ENCODE assay signal across 16 cellular contexts in the genomic region with DNA sequence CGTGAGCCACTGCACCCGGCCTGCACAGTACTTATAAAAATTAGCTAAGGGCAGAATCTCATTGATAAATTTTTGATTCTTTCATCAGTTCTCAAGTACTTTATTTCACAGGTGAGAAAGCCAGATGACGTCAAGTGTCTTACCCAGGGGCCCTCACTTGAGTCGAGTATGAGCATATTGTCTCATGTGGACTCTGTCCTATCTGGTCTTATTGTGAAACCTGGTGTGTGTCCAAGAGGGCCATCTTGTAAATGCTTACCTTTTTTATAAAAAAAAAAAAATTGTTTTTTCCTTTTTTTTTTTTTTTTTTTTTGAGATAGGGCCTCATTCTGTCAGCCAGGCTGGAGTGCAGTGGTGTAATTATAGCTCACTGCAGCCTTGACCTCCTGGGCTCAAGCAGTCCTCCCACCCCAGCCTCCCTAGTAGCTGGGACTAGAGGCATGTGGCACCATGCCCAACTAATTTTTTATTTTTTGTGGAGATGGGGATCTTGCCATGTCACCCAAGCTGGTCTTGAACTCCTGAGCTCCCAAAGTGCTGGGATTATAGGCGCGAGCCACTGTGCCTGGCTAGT. TPM values are rescaled to one million over a fixed set of nuclear protein-coding genes. Genes with fewer than 3 reads are reported as not detected.
DNase-seq lines count a peak whose midpoint lies in the region; ATAC-seq, FAIRE-seq and TF ChIP-seq lines count a peak whose summit lies in the region.
"Had no signal": no experiment of that assay in that cellular context is flagged by ENCODE, and none has a peak within 500 bp of the region (broad histone marks: within the 10 kb centered on the region; RNA-seq: fewer than 3 reads in every experiment).

No MANE protein-coding gene starts in this region.

- no peak overlapping the region for H3K4me2 ChIP-seq in OCI-LY3 (ENCODE audit: low read length)
- no peak overlapping the region for H3K4me2 ChIP-seq in H1 (ENCODE audit: insufficient read depth in 1 of 2, low read depth in 2 of 2, low read length in 2 of 2)
- H3K4me2 ChIP-seq in mesenchymal stem cell (ENCODE audit: low read length, poor library complexity, severe bottlenecking): no peak overlapping the region
- H3K4me2 ChIP-seq: PC-9 had no signal

- no peak for TF ChIP-seq RAD21 in H1 (IDR thresholded peaks at IDR 0.05 in 1 of 2, conservative IDR thresholded peaks at IDR 0.05 in 1 of 2; ENCODE audit: low read depth in 2 of 2, low read length in 2 of 2)

- no peak overlapping the region for H2AK5ac ChIP-seq in H1 (ENCODE audit: low read depth, low read length)
- peak overlapping the region; percentile 13 for H2AK5ac ChIP-seq in mesenchymal stem cell (ENCODE audit: low read length, severe bottlenecking)

- H3K56ac ChIP-seq in H1 (replicated peaks; ENCODE audit: insufficient read length, low read depth, low read length): no peak overlapping the region

- H3K9me3 ChIP-seq in OCI-LY3 (ENCODE audit: insufficient read depth, low read length): no peaks in the 10 kb centered on the region
- no peaks in the 10 kb centered on the region for H3K9me3 ChIP-seq in H1 (ENCODE audit: insufficient read depth in 2 of 2, low read depth in 1 of 2, low read length in 1 of 2)
- H3K9me3 ChIP-seq in mesenchymal stem cell (ENCODE audit: control insufficient read depth, low read length): no peaks in the 10 kb centered on the region
- H3K9me3 ChIP-seq: MG63 had no signal

- H3K4ac ChIP-seq in H1 (replicated peaks; ENCODE audit: insufficient read length, low read depth, low read length) (no peak overlapping the region), mesenchymal stem cell (ENCODE audit: low read depth in 1 of 2, low read length in 2 of 2) (no peak overlapping the region)

- H3K23ac ChIP-seq in H1 (ENCODE audit: insufficient read length) (no peak overlapping the region), mesenchymal stem cell (ENCODE audit: low read length in 2 of 2) (no peak overlapping the region)

- H2BK12ac ChIP-seq in H1 (ENCODE audit: low read depth, low read length) (0 out of 2 replicates have a peak overlapping the region, but pooled peaks have one; percentile 27), mesenchymal stem cell (ENCODE audit: low read length in 2 of 2) (no peak overlapping the region)

- H3K9ac ChIP-seq in OCI-LY3 (ENCODE audit: low read length): no peak overlapping the region
- no peak overlapping the region for H3K9ac ChIP-seq in H1 (replicated peaks in 1 of 4; ENCODE audit: extremely low read depth in 1 of 4, low read depth in 3 of 4, low read length in 3 of 4)
- H3K9ac ChIP-seq in mesenchymal stem cell (ENCODE audit: low read length): no peak overlapping the region

- TF ChIP-seq EP300 in H1 (IDR thresholded peaks at IDR 0.05; ENCODE audit: borderline replicate concordance in 1 of 2, low read depth in 2 of 2, low read length in 2 of 2): no peak

- H2BK5ac ChIP-seq in H1 (ENCODE audit: low read depth, low read length) (no peak overlapping the region), mesenchymal stem cell (ENCODE audit: low read depth, low read length, poor library complexity, severe bottlenecking) (no peak overlapping the region)

- H3K18ac ChIP-seq in H1 (ENCODE audit: extremely low read depth, low read length) (no peak overlapping the region), mesenchymal stem cell (ENCODE audit: low read depth in 1 of 2, low read length in 2 of 2) (no peak overlapping the region)

- in situ Hi-C loops in ACHN (cut with HindIII; ENCODE audit: low pct_ligation_motif_present, low pct_unique_long_range_greater_than_20kb, low sequenced_read_pairs): no loop called here

- H3K14ac ChIP-seq in H1 (ENCODE audit: insufficient read length): no peak overlapping the region
- H3K14ac ChIP-seq in mesenchymal stem cell (ENCODE audit: low read length in 2 of 2): no peak overlapping the region

- peak overlapping the region; percentile 5; the same call in 1 of the 2 replicates for H3K27ac ChIP-seq in OCI-LY3 (ENCODE audit: low read length)
- H3K27ac ChIP-seq in H1 (ENCODE audit: low read depth, low read length): no peak overlapping the region
- H3K27ac ChIP-seq in mesenchymal stem cell (ENCODE audit: low read length, poor library complexity, severe bottlenecking): no peak overlapping the region
- H3K27ac ChIP-seq: PC-9 had no signal

- H3K79me1 ChIP-seq in H1 (ENCODE audit: low read depth, low read length): peaks cover 12% of the 10 kb centered on the region
- peaks cover 20% of the 10 kb centered on the region for H3K79me1 ChIP-seq in mesenchymal stem cell (replicated peaks; ENCODE audit: low read length, poor library complexity, severe bottlenecking)

- POLR2A ChIA-PET in H1 (lab: Charles Lee; ENCODE audit: partially characterized antibody): interaction anchor here (1.4 to 30.6 kb wide), 3 partner anchors 12 to 19 kb away, joined by 4 to 887 read pairs (median 10); partner anchors contain the start of genes ACO2, PHF5A and TOB2

- H2AFZ ChIP-seq in OCI-LY3 (ENCODE audit: low read depth, low read length): no peak overlapping the region
- no peak overlapping the region for H2AFZ ChIP-seq in H1 (ENCODE audit: low read length)
- no peak overlapping the region for H2AFZ ChIP-seq in mesenchymal stem cell (ENCODE audit: low read depth, low read length)
- H2AFZ ChIP-seq: PC-9 had no signal

- no peaks in the 10 kb centered on the region for H3K27me3 ChIP-seq in OCI-LY3 (ENCODE audit: low read depth, low read length)
- H3K27me3 ChIP-seq in H1 (replicated peaks in 1 of 4; ENCODE audit: control insufficient read depth in 3 of 4, extremely low read depth in 1 of 4, insufficient read depth in 3 of 4, low read length in 3 of 4): no peaks in the 10 kb centered on the region
- no peaks in the 10 kb centered on the region for H3K27me3 ChIP-seq in mesenchymal stem cell (ENCODE audit: control insufficient read depth in 1 of 2, insufficient read depth in 1 of 2, low read length in 2 of 2)
- H3K27me3 ChIP-seq: MG63 had no signal

- peaks cover 43 to 45% of the 10 kb centered on the region in 2 donors for H3K36me3 Mint-ChIP-seq in stimulated activated naive B cell treated with anti-CD40 and anti-IgM and Interleukin-4, amounts not matched to agents 10 μg/mL and 1 μg/mL and 100 μg/mL, for 72 hours

- no peak for FAIRE-seq in H1 (lab: Jason Lieb, UNC)
- FAIRE-seq: D721Med had no signal

- H3K4me1 Mint-ChIP-seq in stimulated activated naive B cell treated with anti-CD40 and anti-IgM and Interleukin-4, amounts not matched to agents 10 μg/mL and 1 μg/mL and 100 μg/mL, for 72 hours: peaks cover 49 to 96% of the 10 kb centered on the region in 2 donors

- no peak for TF ChIP-seq POLR2A in H1 (IDR thresholded peaks at IDR 0.05; ENCODE audit: control extremely low read depth in 1 of 2, low read depth in 2 of 2, low read length in 2 of 2)

- H4K91ac ChIP-seq in H1 (replicated peaks; ENCODE audit: insufficient read length, low read length): no peak overlapping the region
- H4K91ac ChIP-seq in mesenchymal stem cell (ENCODE audit: low read length): no peak overlapping the region

- H3K4me3 Mint-ChIP-seq in stimulated activated naive B cell treated with anti-CD40 and anti-IgM and Interleukin-4, amounts not matched to agents 10 μg/mL and 1 μg/mL and 100 μg/mL, for 72 hours: no peak overlapping the region
- H3K4me3 Mint-ChIP-seq: CD8-positive, alpha-beta T cell had no signal

- 96% methylated on average over 6 of the region's 6 CpGs; no CpG with 5 or more reads in 1 of the 2 experiments for WGBS in H1 (ENCODE audit: extremely low coverage in 1 of 2, insufficient coverage in 1 of 2, insufficient read length in 1 of 2, insufficient replicate concordance in 2 of 2, low coverage in 1 of 2, low lambda C conversion rate in 2 of 2, missing lambda C conversion rate in 1 of 2), 2 experiments
- 100% methylated on average over 6 of the region's 6 CpGs for WGBS in mesenchymal stem cell

- TF ChIP-seq CTCF in OCI-LY3 (IDR thresholded peaks at IDR 0.05; ENCODE audit: low read depth, low read length) (no peak), H1 (IDR thresholded peaks at IDR 0.05; ENCODE audit: control extremely low read depth in 1 of 3, insufficient read depth in 1 of 3, low read depth in 1 of 3, low read length in 3 of 3) (no peak)

- H3K4me1 ChIP-seq in OCI-LY3 (ENCODE audit: low read length) (peaks cover 30% of the 10 kb centered on the region), H1 (replicated peaks in 1 of 4; ENCODE audit: control insufficient read depth in 3 of 4, insufficient read depth in 4 of 4, low read length in 3 of 4) (peaks cover 3 to 9% (median 5%) of the 10 kb centered on the region in 4 experiments), mesenchymal stem cell (ENCODE audit: control insufficient read depth, insufficient read depth, low read depth, low read length) (peaks cover 11% of the 10 kb centered on the region)

- no peaks in the 10 kb centered on the region for H3K9me3 Mint-ChIP-seq in stimulated activated naive B cell treated with anti-CD40 and anti-IgM and Interleukin-4, amounts not matched to agents 10 μg/mL and 1 μg/mL and 100 μg/mL, for 72 hours
- H3K9me3 Mint-ChIP-seq: CD8-positive, alpha-beta T cell had no signal

- no peak overlapping the region for H2BK20ac ChIP-seq in H1 (ENCODE audit: low read length)

- H3K27ac Mint-ChIP-seq in stimulated activated naive B cell treated with anti-CD40 and anti-IgM and Interleukin-4, amounts not matched to agents 10 μg/mL and 1 μg/mL and 100 μg/mL, for 72 hours: peak overlapping the region; percentile 92
- H3K27ac Mint-ChIP-seq: CD8-positive, alpha-beta T cell had no signal

- H4K20me1 ChIP-seq in OCI-LY3 (ENCODE audit: insufficient read depth, low read length) (peaks cover 6% of the 10 kb centered on the region; the same call in 1 of the 2 replicates), H1 (replicated peaks in 1 of 2; ENCODE audit: control insufficient read depth in 1 of 2, insufficient read depth in 2 of 2, low read length in 2 of 2) (peaks cover 0 to 11% of the 10 kb centered on the region in 2 experiments)

- peak overlapping the region; percentile 42; the same call in 1 of the 2 replicates for H4K8ac ChIP-seq in H1 (ENCODE audit: extremely low read depth, insufficient read depth, low read length)
- no peak overlapping the region for H4K8ac ChIP-seq in mesenchymal stem cell (ENCODE audit: low read length)

- no peak for ATAC-seq in stimulated activated naive B cell treated with anti-CD40 and anti-IgM and Interleukin-4, amounts not matched to agents 10 μg/mL and 1 μg/mL and 100 μg/mL, for 72 hours (replicated peaks)
- ATAC-seq: CD8-positive, alpha-beta T cell; Right ventricle myocardium inferior had no signal

- H3K4me3 ChIP-seq in OCI-LY3 (ENCODE audit: low read length) (no peak overlapping the region), H1 (ENCODE audit: extremely low read depth in 1 of 4, insufficient read depth in 2 of 4, low read depth in 3 of 4, low read length in 4 of 4) (no peak overlapping the region), mesenchymal stem cell (ENCODE audit: insufficient read depth in 1 of 2, low read depth in 1 of 2, low read length in 2 of 2) (no peak overlapping the region)
- H3K4me3 ChIP-seq: MG63, PC-9 had no signal

- no peak overlapping the region for H4K5ac ChIP-seq in H1 (ENCODE audit: insufficient read length, low read depth, low read length)

- no peaks in the 10 kb centered on the region for H3K23me2 ChIP-seq in H1 (ENCODE audit: low read depth, low read length)

- H3K79me2 ChIP-seq in OCI-LY3 (ENCODE audit: low read length) (peaks cover 86% of the 10 kb centered on the region), H1 (ENCODE audit: control insufficient read depth in 1 of 2, insufficient read depth in 2 of 2, low read length in 2 of 2) (peaks cover 7 to 79% of the 10 kb centered on the region in 2 experiments)

- H2BK15ac ChIP-seq in H1 (ENCODE audit: low read length) (no peak overlapping the region), mesenchymal stem cell (ENCODE audit: low read depth, poor library complexity, severe bottlenecking) (no peak overlapping the region)

- no peaks in the 10 kb centered on the region for H3K27me3 Mint-ChIP-seq in stimulated activated naive B cell treated with anti-CD40 and anti-IgM and Interleukin-4, amounts not matched to agents 10 μg/mL and 1 μg/mL and 100 μg/mL, for 72 hours

- H3K36me3 ChIP-seq in OCI-LY3 (replicated peaks; ENCODE audit: low read depth, low read length): peaks cover 8% of the 10 kb centered on the region
- no peaks in the 10 kb centered on the region for H3K36me3 ChIP-seq in H1 (ENCODE audit: control insufficient read depth in 2 of 4, insufficient read depth in 4 of 4, low read length in 3 of 4)
- H3K36me3 ChIP-seq in mesenchymal stem cell (ENCODE audit: control insufficient read depth in 1 of 2, insufficient read depth in 2 of 2, low read depth in 1 of 2, low read length in 2 of 2): peaks cover 10 to 14% of the 10 kb centered on the region in 2 experiments

- CTCF ChIA-PET in H1 (lab: Charles Lee; ENCODE audit: partially characterized antibody): interaction anchor here (0.9 to 1.8 kb wide), 2 partner anchors 13 to 26 kb away, joined by 3 to 9 read pairs; no protein-coding TSS in a partner anchor

- DNase-seq in H1 (ENCODE audit: low read depth in 1 of 2, low spot score in 2 of 2) (no peak), mesenchymal stem cell (no peak), NCI-H1417 treated with DMSO at 0.1 percent for 48 hours (lab: John Stamatoyannopoulos, UW) (no peak), ACHN (no peak)
- no peak for DNase-seq in stimulated activated naive B cell treated with anti-CD40 and anti-IgM and Interleukin-4, amounts not matched to agents 10 μg/mL and 1 μg/mL and 100 μg/mL, for 72 hours
- no peak for DNase-seq in stimulated activated CD4-positive, alpha-beta T cell treated with anti-CD3 and anti-CD28 coated beads, Interleukin-2, amount 100 ng/mL, for 48 hours
- DNase-seq: CD8-positive, alpha-beta T cell; DND-41; KG1; MG63; NCI-H1105; NCI-H187; PC-9 had no signal

- no peak overlapping the region for H2BK120ac ChIP-seq in H1 (replicated peaks; ENCODE audit: low read depth, low read length)
- no peak overlapping the region for H2BK120ac ChIP-seq in mesenchymal stem cell (ENCODE audit: low read depth, low read length)

RNA-seq across cellular contexts. Expression of gene ACO2, which starts 6.0 kb away (rescaled TPM):
- total RNA-seq in H1 (2021; fragmentation: NEBNext Ultra II Directional; extraction: Animal tissue kit (Norgen Biotek cat#: 25700)): 72.4 and 75.4 TPM in 2 replicates
- polyA plus RNA-seq in H1 (2011; rRNA removed): 52.8 and 74.1 TPM in 2 replicates
- polyA plus RNA-seq in H1 (2011; cell fraction: cytosol; rRNA removed): 36.2 TPM
- 102 TPM for polyA plus RNA-seq in H1 (2011; cell fraction: nucleus; rRNA removed)
- polyA plus RNA-seq in H1 (2012, experiment 1 of 2): 54.7 to 79.7 TPM (median 75.7 TPM) in 4 replicates
- polyA plus RNA-seq in H1 (2012, experiment 2 of 2): 75.0 TPM
- polyA plus RNA-seq in H1 (2013, experiment 1 of 2): 62.2 TPM
- polyA plus RNA-seq in H1 (2013, experiment 2 of 2): 53.8 TPM
- 33.8 and 43.9 TPM in 2 replicates for polyA minus RNA-seq in H1 (2011; rRNA and poly(A)+ RNA removed)
- polyA minus RNA-seq in H1 (2011; cell fraction: cytosol; rRNA and poly(A)+ RNA removed): 27.0 TPM
- polyA minus RNA-seq in H1 (2011; cell fraction: nucleus; rRNA and poly(A)+ RNA removed): 42.1 TPM
- 46.6 TPM for polyA plus RNA-seq in mesenchymal stem cell (2013, experiment 1 of 2)
- polyA plus RNA-seq in mesenchymal stem cell (2013, experiment 2 of 2): 46.8 TPM

RNA-seq across cellular contexts. Expression of gene PHF5A, which starts 6.5 kb away (rescaled TPM):
- 109 and 135 TPM in 2 replicates for total RNA-seq in H1 (2021; fragmentation: NEBNext Ultra II Directional; extraction: Animal tissue kit (Norgen Biotek cat#: 25700))
- polyA plus RNA-seq in H1 (2011; rRNA removed): 96.7 and 119 TPM in 2 replicates
- 134 TPM for polyA plus RNA-seq in H1 (2011; cell fraction: cytosol; rRNA removed)
- 46.8 TPM for polyA plus RNA-seq in H1 (2011; cell fraction: nucleus; rRNA removed)
- polyA plus RNA-seq in H1 (2012, experiment 1 of 2): 104 to 127 TPM (median 122 TPM) in 4 replicates
- 152 TPM for polyA plus RNA-seq in H1 (2012, experiment 2 of 2)
- 72.0 TPM for polyA plus RNA-seq in H1 (2013, experiment 1 of 2)
- polyA plus RNA-seq in H1 (2013, experiment 2 of 2): 66.9 TPM
- polyA minus RNA-seq in H1 (2011; rRNA and poly(A)+ RNA removed): 48.6 and 53.7 TPM in 2 replicates
- polyA minus RNA-seq in H1 (2011; cell fraction: cytosol; rRNA and poly(A)+ RNA removed): 24.6 TPM
- polyA minus RNA-seq in H1 (2011; cell fraction: nucleus; rRNA and poly(A)+ RNA removed): 29.1 TPM
- polyA plus RNA-seq in mesenchymal stem cell (2013, experiment 1 of 2): 26.6 TPM
- 26.3 TPM for polyA plus RNA-seq in mesenchymal stem cell (2013, experiment 2 of 2)

RNA-seq across cellular contexts. Expression of gene TOB2, which starts 28.4 kb away (rescaled TPM):
- total RNA-seq in H1 (2021; fragmentation: NEBNext Ultra II Directional; extraction: Animal tissue kit (Norgen Biotek cat#: 25700)): 52.8 and 54.1 TPM in 2 replicates
- polyA plus RNA-seq in H1 (2011; rRNA removed): 27.0 and 37.5 TPM in 2 replicates
- polyA plus RNA-seq in H1 (2011; cell fraction: cytosol; rRNA removed): 17.4 TPM
- 22.6 TPM for polyA plus RNA-seq in H1 (2011; cell fraction: nucleus; rRNA removed)
- 30.2 to 35.8 TPM (median 33.5 TPM) in 4 replicates for polyA plus RNA-seq in H1 (2012, experiment 1 of 2)
- 39.6 TPM for polyA plus RNA-seq in H1 (2012, experiment 2 of 2)
- 27.4 TPM for polyA plus RNA-seq in H1 (2013, experiment 1 of 2)
- polyA plus RNA-seq in H1 (2013, experiment 2 of 2): 28.2 TPM
- polyA minus RNA-seq in H1 (2011; rRNA and poly(A)+ RNA removed): 20.4 and 28.3 TPM in 2 replicates
- 20.0 TPM for polyA minus RNA-seq in H1 (2011; cell fraction: cytosol; rRNA and poly(A)+ RNA removed)
- polyA minus RNA-seq in H1 (2011; cell fraction: nucleus; rRNA and poly(A)+ RNA removed): 12.7 TPM
- polyA plus RNA-seq in mesenchymal stem cell (2013, experiment 1 of 2): 42.5 TPM
- 43.0 TPM for polyA plus RNA-seq in mesenchymal stem cell (2013, experiment 2 of 2)
